Comparison of ENCODE assay signal across 12 cellular contexts in the genomic region with DNA sequence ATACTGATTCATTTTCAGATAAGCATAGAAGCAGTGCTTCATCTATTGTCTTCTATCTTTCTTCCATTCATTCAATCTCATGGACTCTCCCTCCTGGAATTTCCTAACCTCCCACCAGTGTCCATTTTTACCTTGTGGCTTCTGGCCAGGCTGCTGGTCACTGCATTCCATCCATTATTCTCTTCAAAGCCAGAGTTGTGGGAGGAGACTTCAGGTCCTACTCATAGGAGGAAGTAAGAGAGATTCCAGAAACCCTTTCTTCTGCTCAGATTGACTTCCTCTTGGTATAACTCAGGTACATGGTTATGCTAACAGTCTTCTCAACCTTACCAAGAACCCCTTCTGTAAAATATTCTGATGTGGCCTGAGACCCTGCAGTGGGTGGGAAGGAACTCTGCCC.
DNase-seq lines count a peak whose midpoint lies in the region; FAIRE-seq and TF ChIP-seq lines count a peak whose summit lies in the region.
"Had no signal": no experiment of that assay in that cellular context is flagged by ENCODE, and none has a peak within 500 bp of the region (broad histone marks: within the 10 kb centered on the region; RNA-seq: fewer than 3 reads in every experiment).

No MANE protein-coding gene starts in this region.

- no peak overlapping the region for H3K9ac ChIP-seq in kidney (ENCODE audit: low read length in 2 of 2)

- H3K4me1 ChIP-seq in osteoblast (ENCODE audit: insufficient read depth, low read length) (peaks cover 16% of the 10 kb centered on the region), kidney (ENCODE audit: control insufficient read depth in 1 of 2, insufficient read depth in 1 of 2, low read depth in 1 of 2, low read length in 2 of 2) (no peaks in the 10 kb centered on the region)

- TF ChIP-seq CTCF in choroid plexus epithelial cell (conservative IDR thresholded peaks at IDR 0.05; ENCODE audit: low read depth, low read length) (no peak), osteoblast (IDR thresholded peaks at IDR 0.05; ENCODE audit: extremely low read depth, low read depth, low read length) (no peak), kidney (IDR thresholded peaks at IDR 0.05; ENCODE audit: borderline replicate concordance, extremely low read depth, insufficient read depth) (no peak)

- H4K20me1 ChIP-seq in osteoblast (ENCODE audit: insufficient read depth, low read length) = no peaks in the 10 kb centered on the region

- no peak for FAIRE-seq in kidney (lab: Jason Lieb, UNC)
- FAIRE-seq: islet of Langerhans had no signal

- H3K4me2 ChIP-seq in osteoblast (ENCODE audit: insufficient read depth, low read length) = no peak overlapping the region

- H3K36me3 ChIP-seq in osteoblast (ENCODE audit: insufficient read depth, low read length) (no peaks in the 10 kb centered on the region), kidney (ENCODE audit: control insufficient read depth in 1 of 2, insufficient read depth in 2 of 2, low read length in 2 of 2) (no peaks in the 10 kb centered on the region)

- DNase-seq in EL (peak; percentile 59), NCI-H226 (peak; percentile 92), choroid plexus epithelial cell (ENCODE audit: low read depth) (peak; percentile 63), osteoblast (ENCODE audit: insufficient read length, low spot score, missing footprints) (no peak), NCI-H2081 (lab: John Stamatoyannopoulos, UW) (no peak), kidney (no peak)
- DNase-seq in activated CD8-positive, alpha-beta memory T cell treated with anti-CD3 and anti-CD28 coated beads, Interleukin-2, amount 50 U/mL, for 4 hours = no peak
- DNase-seq: activated B cell treated with CpG ODN at 0.5 μM for 24 hours; CD4-positive, CD25-positive, alpha-beta regulatory T cell; NCI-H1436; T-cell had no signal

- H3K79me2 ChIP-seq in osteoblast (ENCODE audit: insufficient read depth, low read length) = no peaks in the 10 kb centered on the region

- intact Hi-C loops in kidney (cut with DNase I) = no loop called here

- peak overlapping the region; percentile 16 for H2AFZ ChIP-seq in osteoblast (ENCODE audit: low read length)

- H3K9me3 ChIP-seq in osteoblast (ENCODE audit: low read depth, low read length) (no peaks in the 10 kb centered on the region), kidney (ENCODE audit: control insufficient read depth in 1 of 2, low read length in 2 of 2) (no peaks in the 10 kb centered on the region)

- H3K4me3 ChIP-seq in choroid plexus epithelial cell (ENCODE audit: low read depth, low read length) (no peak overlapping the region), osteoblast (ENCODE audit: insufficient read depth, low read length) (no peak overlapping the region), kidney (ENCODE audit: low read length in 2 of 2) (no peak overlapping the region)

- H3K27ac ChIP-seq in osteoblast (ENCODE audit: low read depth, low read length) (no peak overlapping the region), kidney (ENCODE audit: low read depth in 2 of 2, low read length in 2 of 2) (no peak overlapping the region)

- H3K27me3 ChIP-seq in osteoblast (ENCODE audit: insufficient read depth, low read length) = no peaks in the 10 kb centered on the region

Comparison
In these comparisons a context has a peak if more than half of its experiments do, and no peak if none do; other contexts are left out.
1. DNase-seq: peak in EL (single experiment), NCI-H226 (single experiment) and choroid plexus epithelial cell (single experiment); none in osteoblast (single experiment), activated CD8-positive, alpha-beta memory T cell treated with anti-CD3 and anti-CD28 coated beads, Interleukin-2, amount 50 U/mL, for 4 hours (single experiment), NCI-H2081 (0 of 2) and kidney (single experiment).